ENCODE assay signal across 10 cellular contexts in the genomic region with DNA sequence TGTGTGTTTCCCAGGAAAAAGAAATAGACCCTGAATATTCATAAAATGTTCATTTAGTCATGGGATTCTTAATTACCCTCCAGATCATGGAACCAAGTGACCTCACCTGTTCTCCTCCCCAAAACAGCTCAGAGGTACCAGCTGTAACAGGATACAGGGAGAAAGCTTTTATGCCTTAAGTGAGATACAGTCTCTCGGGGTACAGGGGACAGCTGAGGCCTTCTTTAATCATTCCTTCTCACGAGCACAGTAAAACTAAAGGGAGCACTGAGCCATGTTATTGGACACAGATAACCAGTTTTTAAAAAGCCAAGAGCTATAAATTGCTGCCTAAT. TPM values are rescaled to one million over a fixed set of nuclear protein-coding genes. Genes with fewer than 3 reads are reported as not detected.
A peak's percentile ranks its signal among the peaks of the same experiment; 100 is the strongest.
DNase-seq lines count a peak whose midpoint lies in the region; ATAC-seq and TF ChIP-seq lines count a peak whose summit lies in the region.
"Had no signal": no experiment of that assay in that cellular context is flagged by ENCODE, and none has a peak within 500 bp of the region (broad histone marks: within the 10 kb centered on the region; RNA-seq: fewer than 3 reads in every experiment).

No MANE protein-coding gene starts in this region.

- no peaks in the 10 kb centered on the region for H3K27me3 ChIP-seq in gastrocnemius medialis

- intact Hi-C loops in gastrocnemius medialis (cut with DNase I; ENCODE audit: low total_unique reads) (loop anchor here (5.0 kb wide), 1 partner anchor 53 kb away; no protein-coding TSS in a partner anchor), Calu3 (cut with micrococcal nuclease; ENCODE audit: unreplicated experiment) (no loop called here)

- no peak for TF ChIP-seq POLR2A in gastrocnemius medialis (IDR thresholded peaks at IDR 0.05)

- in situ Hi-C loops in gastrocnemius medialis (cut with MboI; ENCODE audit: low sequenced_read_pairs in 4 of 4), result loop anchor here in 1 of 4 donors (25.0 kb wide), 1 partner anchor 1818 kb away; no protein-coding TSS in a partner anchor
- in situ Hi-C loops in ACHN (cut with HindIII; ENCODE audit: low pct_ligation_motif_present, low pct_unique_long_range_greater_than_20kb, low sequenced_read_pairs), result no loop called here
- in situ Hi-C loops in G401 (cut with HindIII; ENCODE audit: low sequenced_read_pairs), result no loop called here

- CTCF ChIA-PET in Calu3 (lab: Charles Lee), result no interaction called here

- peak overlapping the region; percentile 42 for H3K4me3 Mint-ChIP-seq in activated naive CD4-positive, alpha-beta T cell treated with anti-CD3 and anti-CD28 coated beads, Interleukin-2, amount 50 U/mL, for 24 hours
- no peak overlapping the region for H3K4me3 Mint-ChIP-seq in Calu3 (ENCODE audit: low read depth, unreplicated experiment)
- H3K4me3 Mint-ChIP-seq: activated naive CD8-positive, alpha-beta T cell treated with anti-CD3 and anti-CD28 coated beads, Interleukin-2, amount 10 ng/mL, durations not matched to agents 7 days and 5 days; CD14-positive monocyte had no signal

- H3K36me3 Mint-ChIP-seq in activated naive CD4-positive, alpha-beta T cell treated with anti-CD3 and anti-CD28 coated beads, Interleukin-2, amount 50 U/mL, for 24 hours, result no peaks in the 10 kb centered on the region
- H3K36me3 Mint-ChIP-seq in Calu3 (ENCODE audit: insufficient read depth, unreplicated experiment), result no peaks in the 10 kb centered on the region
- H3K36me3 Mint-ChIP-seq: activated naive CD8-positive, alpha-beta T cell treated with anti-CD3 and anti-CD28 coated beads, Interleukin-2, amount 10 ng/mL, durations not matched to agents 7 days and 5 days; CD14-positive monocyte had no signal

- H3K27me3 Mint-ChIP-seq in activated naive CD4-positive, alpha-beta T cell treated with anti-CD3 and anti-CD28 coated beads, Interleukin-2, amount 50 U/mL, for 24 hours, result no peaks in the 10 kb centered on the region
- no peaks in the 10 kb centered on the region for H3K27me3 Mint-ChIP-seq in Calu3 (ENCODE audit: unreplicated experiment)

- no peaks in the 10 kb centered on the region for H3K9me3 Mint-ChIP-seq in activated naive CD4-positive, alpha-beta T cell treated with anti-CD3 and anti-CD28 coated beads, Interleukin-2, amount 50 U/mL, for 24 hours
- H3K9me3 Mint-ChIP-seq in Calu3 (ENCODE audit: low read depth, unreplicated experiment), result no peaks in the 10 kb centered on the region
- H3K9me3 Mint-ChIP-seq: activated naive CD8-positive, alpha-beta T cell treated with anti-CD3 and anti-CD28 coated beads, Interleukin-2, amount 10 ng/mL, durations not matched to agents 7 days and 5 days had no signal

- no peaks in the 10 kb centered on the region for H3K9me3 ChIP-seq in gastrocnemius medialis

- H3K4me1 ChIP-seq in gastrocnemius medialis, result peaks cover 29 to 31% of the 10 kb centered on the region in 2 donors

- no peak overlapping the region for H3K4me3 ChIP-seq in gastrocnemius medialis

- H3K27ac ChIP-seq in gastrocnemius medialis, result peak overlapping the region; percentile 8 to 60 (median 19)

- peak overlapping the region; percentile 43 for H3K27ac Mint-ChIP-seq in activated naive CD4-positive, alpha-beta T cell treated with anti-CD3 and anti-CD28 coated beads, Interleukin-2, amount 50 U/mL, for 24 hours
- H3K27ac Mint-ChIP-seq in Calu3 (ENCODE audit: unreplicated experiment), result no peak overlapping the region
- H3K27ac Mint-ChIP-seq: activated naive CD8-positive, alpha-beta T cell treated with anti-CD3 and anti-CD28 coated beads, Interleukin-2, amount 10 ng/mL, durations not matched to agents 7 days and 5 days had no signal

- H3K36me3 ChIP-seq in gastrocnemius medialis, result no peaks in the 10 kb centered on the region

- BruUV-seq in Calu3 (replicated peaks; lab: Mats Ljungman, UMichigan), result no TSS peak

- ATAC-seq in HG02678 (IDR thresholded peaks at IDR 0.05; ENCODE audit: unreplicated experiment) (peak; percentile 40), gastrocnemius medialis (no peak)

- no peak for DNase-seq in activated naive CD4-positive, alpha-beta T cell treated with Interleukin-2 at 50 U/mL for 16 hours
- peak; percentile 64 for DNase-seq in LHCN-M2 (ENCODE audit: low read depth)
- no peak for DNase-seq in gastrocnemius medialis
- DNase-seq in ACHN, result no peak
- DNase-seq in Calu3, result no peak
- no peak for DNase-seq in G401 (ENCODE audit: low spot score)
- DNase-seq: activated naive CD8-positive, alpha-beta T cell treated with anti-CD3 and anti-CD28 coated beads, Interleukin-2, amount 10 ng/mL, durations not matched to agents 7 days and 5 days had no signal

- H3K4me1 Mint-ChIP-seq in activated naive CD4-positive, alpha-beta T cell treated with anti-CD3 and anti-CD28 coated beads, Interleukin-2, amount 50 U/mL, for 24 hours, result peaks cover 38% of the 10 kb centered on the region
- H3K4me1 Mint-ChIP-seq in Calu3 (ENCODE audit: low read depth, unreplicated experiment), result peaks cover 15% of the 10 kb centered on the region
- H3K4me1 Mint-ChIP-seq: activated naive CD8-positive, alpha-beta T cell treated with anti-CD3 and anti-CD28 coated beads, Interleukin-2, amount 10 ng/mL, durations not matched to agents 7 days and 5 days; CD14-positive monocyte had no signal

- TF ChIP-seq CTCF in gastrocnemius medialis (IDR thresholded peaks at IDR 0.05 in 4 of 5, conservative IDR thresholded peaks at IDR 0.05 in 1 of 5) (no peak), Calu3 (IDR thresholded peaks at IDR 0.05; ENCODE audit: unreplicated experiment) (no peak)

RNA-seq across cellular contexts. Expression of gene EPHA4, which starts 16.6 kb away (rescaled TPM):
- total RNA-seq in LHCN-M2 (2014; rRNA removed) (6.6 and 17.4 TPM in 2 replicates), gastrocnemius medialis (10 to 100 TPM in 2 of 4 donors, 1 to 10 TPM in 2; 6.3 to 18.8 (median 13.0) TPM), Calu3 (2022) (2.8 and 3.2 TPM in 2 replicates)
- 3.6 TPM for polyA plus RNA-seq in LHCN-M2 (2012)
- total RNA-seq in G401 (2014; rRNA removed; shearing (Covaris generic)), result not detected in 2 replicates
